In genomic region chr6:31114540-31114876, GRCh38 we compare ENCODE assay signal across 9 cellular contexts. TPM values are rescaled to one million over a fixed set of nuclear protein-coding genes. Genes with fewer than 3 reads are reported as not detected.
DNase-seq lines count a peak whose midpoint lies in the region; ATAC-seq, FAIRE-seq and TF ChIP-seq lines count a peak whose summit lies in the region.
"Had no signal": no experiment of that assay in that cellular context is flagged by ENCODE, and none has a peak within 500 bp of the region (broad histone marks: within the 10 kb centered on the region; RNA-seq: fewer than 3 reads in every experiment).

PSORS1C1 (plus strand) TSS chr6:31114800; CDS start chr6:31129633, 14,833 bp downstream.

- peaks cover 15% of the 10 kb centered on the region for H3K27me3 Mint-ChIP-seq in neural progenitor cell (ENCODE audit: insufficient read depth, low read depth)
- H3K27me3 Mint-ChIP-seq in activated T-cell treated with anti-CD3 and anti-CD28 coated beads, Interleukin-2, amount 50 U/mL, for 4 hours (ENCODE audit: low read depth), result peaks cover 20% of the 10 kb centered on the region

- H3K4me1 Mint-ChIP-seq in neural progenitor cell, result peaks cover 22% of the 10 kb centered on the region
- peaks cover 4% of the 10 kb centered on the region for H3K4me1 Mint-ChIP-seq in activated T-cell treated with anti-CD3 and anti-CD28 coated beads, Interleukin-2, amount 50 U/mL, for 4 hours (ENCODE audit: low read depth)

- H3K79me2 ChIP-seq in neural progenitor cell (ENCODE audit: low read depth), result no peaks in the 10 kb centered on the region

- ATAC-seq in HG02981 (IDR thresholded peaks at IDR 0.05; ENCODE audit: unreplicated experiment) (no peak), GM21825 (IDR thresholded peaks at IDR 0.05; ENCODE audit: unreplicated experiment) (no peak), GM19351 (IDR thresholded peaks at IDR 0.05; ENCODE audit: unreplicated experiment) (no peak)
- ATAC-seq in activated T-cell treated with anti-CD3 and anti-CD28 coated beads, Interleukin-2, amount 50 U/mL, for 4 hours, result no peak

- TF ChIP-seq CTCF in neural progenitor cell (IDR thresholded peaks at IDR 0.05), result no peak

- peak; percentile 97 for DNase-seq in AG08395 (ENCODE audit: low spot score)
- peak; percentile 85 for DNase-seq in RCC 7860 (ENCODE audit: low spot score)
- peak; percentile 95 for DNase-seq in fibroblast of peridontal ligament (ENCODE audit: extremely low read depth)
- no peak for DNase-seq in neural progenitor cell (ENCODE audit: low spot score)
- no peak for DNase-seq in activated T-cell treated with anti-CD3 and anti-CD28 coated beads, Interleukin-2, amount 50 U/mL, for 4 hours
- DNase-seq: stimulated activated CD4-positive, alpha-beta T cell treated with anti-CD3 and anti-CD28 coated beads, Interleukin-12 subunit alpha, Interleukin-12 subunit beta, amount 100 ng/mL, for 4 hours had no signal

- H3K9me3 Mint-ChIP-seq in neural progenitor cell, result peaks cover 2% of the 10 kb centered on the region
- H3K9me3 Mint-ChIP-seq in activated T-cell treated with anti-CD3 and anti-CD28 coated beads, Interleukin-2, amount 50 U/mL, for 4 hours, result no peaks in the 10 kb centered on the region

- H3F3A ChIP-seq in neural progenitor cell (ENCODE audit: low read depth), result no peaks in the 10 kb centered on the region

- no peaks in the 10 kb centered on the region for H3K36me3 ChIP-seq in neural progenitor cell

- no peak within 1 kb of the TSS for H3K4me3 Mint-ChIP-seq in neural progenitor cell
- no peak within 1 kb of the TSS for H3K4me3 Mint-ChIP-seq in activated T-cell treated with anti-CD3 and anti-CD28 coated beads, Interleukin-2, amount 50 U/mL, for 4 hours

- no peak within 1 kb of the TSS for H3K27ac ChIP-seq in neural progenitor cell

- peak; percentile 86 for FAIRE-seq in RCC 7860 (lab: Jason Lieb, UNC)

- H3K27ac Mint-ChIP-seq in neural progenitor cell, result peak within 1 kb of the TSS; percentile 28

- no peak within 1 kb of the TSS for H3K4me3 ChIP-seq in neural progenitor cell

- no peaks in the 10 kb centered on the region for H4K20me1 ChIP-seq in neural progenitor cell (ENCODE audit: low read depth)

- no peaks in the 10 kb centered on the region for H3K36me3 Mint-ChIP-seq in neural progenitor cell
- no peaks in the 10 kb centered on the region for H3K36me3 Mint-ChIP-seq in activated T-cell treated with anti-CD3 and anti-CD28 coated beads, Interleukin-2, amount 50 U/mL, for 4 hours (ENCODE audit: insufficient read depth)

- peak within 1 kb of the TSS; percentile 47 for H2AFZ ChIP-seq in neural progenitor cell (replicated peaks)

- peak within 1 kb of the TSS; percentile 10 for H3K4me2 ChIP-seq in neural progenitor cell

- H3K27me3 ChIP-seq in neural progenitor cell, result peaks cover 8% of the 10 kb centered on the region

- H3K4me1 ChIP-seq in neural progenitor cell, result peaks cover 17% of the 10 kb centered on the region

- H3K9me3 ChIP-seq in neural progenitor cell (ENCODE audit: low read depth), result no peaks in the 10 kb centered on the region

- H3K9ac ChIP-seq in neural progenitor cell, result no peak within 1 kb of the TSS

RNA-seq across cellular contexts. Expression of gene PSORS1C1, which starts in this region (rescaled TPM):
- total RNA-seq in neural progenitor cell (ENCODE audit: low replicate concordance), result not detected in 2 replicates
- not detected for total RNA-seq in activated T-cell treated with anti-CD3 and anti-CD28 coated beads, Interleukin-2, amount 50 U/mL, for 4 hours

Comparison
In these comparisons a context has a peak if more than half of its experiments do, and no peak if none do; other contexts are left out.
1. DNase-seq: peak in AG08395 (single experiment), RCC 7860 (single experiment) and fibroblast of peridontal ligament (single experiment); none in neural progenitor cell (single experiment) and activated T-cell treated with anti-CD3 and anti-CD28 coated beads, Interleukin-2, amount 50 U/mL, for 4 hours (single experiment).